11 cellular contexts compared by ENCODE assay signal in genomic region chr15:43974852-43975251, GRCh38.
A peak's percentile ranks its signal among the peaks of the same experiment; 100 is the strongest.
DNase-seq lines count a peak whose midpoint lies in the region; ATAC-seq, FAIRE-seq and TF ChIP-seq lines count a peak whose summit lies in the region.
"Had no signal": no experiment of that assay in that cellular context is flagged by ENCODE, and none has a peak within 500 bp of the region (broad histone marks: within the 10 kb centered on the region; RNA-seq: fewer than 3 reads in every experiment).

No MANE protein-coding gene starts in this region.

- H3K4me1 Mint-ChIP-seq in T-cell (peaks cover 16 to 29% (median 25%) of the 10 kb centered on the region in 3 donors), GM23338 (peaks cover 24% of the 10 kb centered on the region)
- H3K4me1 Mint-ChIP-seq: nephron had no signal

- no peak overlapping the region for H4K5ac ChIP-seq in H1 (ENCODE audit: insufficient read length, low read depth, low read length)

- WGBS in H1 (ENCODE audit: extremely low coverage in 1 of 2, insufficient coverage in 1 of 2, insufficient read length in 1 of 2, insufficient replicate concordance in 2 of 2, low coverage in 1 of 2, low lambda C conversion rate in 2 of 2, missing lambda C conversion rate in 1 of 2), 2 experiments = 89% methylated on average over 3 of the region's 3 CpGs; no CpG with 5 or more reads in 1 of the 2 experiments

- H4K8ac ChIP-seq in H1 (ENCODE audit: extremely low read depth, insufficient read depth, low read length) = no peak overlapping the region

- H3K27ac ChIP-seq in H1 (ENCODE audit: low read depth, low read length) = no peak overlapping the region
- H3K27ac ChIP-seq in GM23338 (ENCODE audit: low read depth) = no peak overlapping the region
- H3K27ac ChIP-seq in brain microvascular endothelial cell = no peak overlapping the region

- H4K20me1 ChIP-seq in H1 (replicated peaks in 1 of 2; ENCODE audit: control insufficient read depth in 1 of 2, insufficient read depth in 2 of 2, low read length in 2 of 2) (no peaks in the 10 kb centered on the region), GM23338 (replicated peaks; ENCODE audit: insufficient read depth) (no peaks in the 10 kb centered on the region)

- H3K23ac ChIP-seq in H1 (ENCODE audit: insufficient read length) = no peak overlapping the region

- no peaks in the 10 kb centered on the region for H3K27me3 Mint-ChIP-seq in T-cell
- no peaks in the 10 kb centered on the region for H3K27me3 Mint-ChIP-seq in GM23338 (ENCODE audit: insufficient read depth, low read depth, poor library complexity)
- H3K27me3 Mint-ChIP-seq: CD4-positive, alpha-beta T cell had no signal

- H2BK5ac ChIP-seq in H1 (ENCODE audit: low read depth, low read length) = no peak overlapping the region

- no peak overlapping the region for H2BK20ac ChIP-seq in H1 (ENCODE audit: low read length)

- no peaks in the 10 kb centered on the region for H3K79me1 ChIP-seq in H1 (ENCODE audit: low read depth, low read length)

- H2BK12ac ChIP-seq in H1 (ENCODE audit: low read depth, low read length) = no peak overlapping the region

- H3F3A ChIP-seq in GM23338 (replicated peaks; ENCODE audit: low read depth) = no peaks in the 10 kb centered on the region

- H3K4ac ChIP-seq in H1 (replicated peaks; ENCODE audit: insufficient read length, low read depth, low read length) = no peak overlapping the region

- no peak for TF ChIP-seq RAD21 in H1 (IDR thresholded peaks at IDR 0.05 in 1 of 2, conservative IDR thresholded peaks at IDR 0.05 in 1 of 2; ENCODE audit: low read depth in 2 of 2, low read length in 2 of 2)

- POLR2A ChIA-PET in H1 (lab: Charles Lee; ENCODE audit: partially characterized antibody) = interaction anchor here (1.2 to 1.6 kb wide), 2 partner anchors 9 to 48 kb away, joined by 3 to 4 read pairs; no protein-coding TSS in a partner anchor
- POLR2A ChIA-PET in T-cell (lab: Charles Lee) = no interaction called here

- no peak for TF ChIP-seq POLR2A in H1 (IDR thresholded peaks at IDR 0.05; ENCODE audit: control extremely low read depth in 1 of 2, low read depth in 2 of 2, low read length in 2 of 2)

- H3K4me3 Mint-ChIP-seq in T-cell = no peak overlapping the region
- no peak overlapping the region for H3K4me3 Mint-ChIP-seq in GM23338
- H3K4me3 Mint-ChIP-seq: CD4-positive, alpha-beta T cell; nephron had no signal

- ATAC-seq in GM21360 (IDR thresholded peaks at IDR 0.05; ENCODE audit: unreplicated experiment) = peak; percentile 64
- ATAC-seq in T-cell (replicated peaks in 1 of 4) = no peak
- no peak for ATAC-seq in GM23338

- H3K4me3 ChIP-seq in H1 (ENCODE audit: extremely low read depth in 1 of 4, insufficient read depth in 2 of 4, low read depth in 3 of 4, low read length in 4 of 4) = no peak overlapping the region
- no peak overlapping the region for H3K4me3 ChIP-seq in GM23338
- H3K4me3 ChIP-seq in brain microvascular endothelial cell (ENCODE audit: low read depth, low read length) = no peak overlapping the region

- H3K56ac ChIP-seq in H1 (replicated peaks; ENCODE audit: insufficient read length, low read depth, low read length) = no peak overlapping the region

- H3K14ac ChIP-seq in H1 (ENCODE audit: insufficient read length) = no peak overlapping the region

- peaks cover 0 to 5% (median 4%) of the 10 kb centered on the region in 3 donors for H3K9me3 Mint-ChIP-seq in T-cell
- 0 out of 3 replicates have a peak, but pooled peaks cover 3% of the 10 kb centered on the region for H3K9me3 Mint-ChIP-seq in GM23338

- H4K91ac ChIP-seq in H1 (replicated peaks; ENCODE audit: insufficient read length, low read length) = no peak overlapping the region

- H2AK5ac ChIP-seq in H1 (ENCODE audit: low read depth, low read length) = no peak overlapping the region

- H2AFZ ChIP-seq in H1 (ENCODE audit: low read length) (no peak overlapping the region), GM23338 (no peak overlapping the region)

- no peak overlapping the region for H3K9ac ChIP-seq in H1 (replicated peaks in 1 of 4; ENCODE audit: extremely low read depth in 1 of 4, low read depth in 3 of 4, low read length in 3 of 4)

- CTCF ChIA-PET in H1 (lab: Charles Lee; ENCODE audit: partially characterized antibody) = interaction anchor here (0.9 kb wide), 1 partner anchor 71 kb away, joined by 3 read pairs; no protein-coding TSS in a partner anchor
- CTCF ChIA-PET in T-cell (lab: Charles Lee) = no interaction called here

- no peaks in the 10 kb centered on the region for H3K9me3 ChIP-seq in H1 (ENCODE audit: insufficient read depth in 2 of 2, low read depth in 1 of 2, low read length in 1 of 2)

- no peaks in the 10 kb centered on the region for H3K36me3 Mint-ChIP-seq in T-cell
- H3K36me3 Mint-ChIP-seq in GM23338 (ENCODE audit: low read depth) = no peaks in the 10 kb centered on the region

- no peak overlapping the region for H3K18ac ChIP-seq in H1 (ENCODE audit: extremely low read depth, low read length)

- H3K4me2 ChIP-seq in H1 (ENCODE audit: insufficient read depth in 1 of 2, low read depth in 2 of 2, low read length in 2 of 2) = no peak overlapping the region
- H3K4me2 ChIP-seq in GM23338 = no peak overlapping the region

- peaks cover 0 to 3% (median 0%) of the 10 kb centered on the region in 4 experiments; a peak in 1 of 7 replicates for H3K4me1 ChIP-seq in H1 (replicated peaks in 1 of 4; ENCODE audit: control insufficient read depth in 3 of 4, insufficient read depth in 4 of 4, low read length in 3 of 4)
- peaks cover 12% of the 10 kb centered on the region; the same call in 1 of the 2 replicates for H3K4me1 ChIP-seq in GM23338 (ENCODE audit: insufficient read depth)

- H3K36me3 ChIP-seq in H1 (ENCODE audit: control insufficient read depth in 2 of 4, insufficient read depth in 4 of 4, low read length in 3 of 4) (no peaks in the 10 kb centered on the region), GM23338 (ENCODE audit: insufficient read depth) (no peaks in the 10 kb centered on the region), brain microvascular endothelial cell (replicated peaks) (no peaks in the 10 kb centered on the region)

- H3K27ac Mint-ChIP-seq in T-cell (no peak overlapping the region), GM23338 (no peak overlapping the region)
- H3K27ac Mint-ChIP-seq: CD4-positive, alpha-beta T cell had no signal

- DNase-seq in DMS79 treated with DMSO at 0.1 percent for 48 hours (lab: John Stamatoyannopoulos, UW) (peak; percentile 62), NAMALWA (ENCODE audit: low spot score) (peak; percentile 35), H1 (ENCODE audit: low read depth in 1 of 2, low spot score in 2 of 2) (no peak), dermis blood vessel endothelial cell (no peak), T-cell (no peak), GM23338 (ENCODE audit: low spot score) (no peak), brain microvascular endothelial cell (no peak)
- DNase-seq: CD4-positive, alpha-beta T cell; stimulated activated naive CD4-positive, alpha-beta T cell treated with Interleukin-2 at 50 U/mL for 16 hours had no signal

- no peaks in the 10 kb centered on the region for H3K23me2 ChIP-seq in H1 (ENCODE audit: low read depth, low read length)

- no peak for TF ChIP-seq EP300 in H1 (IDR thresholded peaks at IDR 0.05; ENCODE audit: borderline replicate concordance in 1 of 2, low read depth in 2 of 2, low read length in 2 of 2)

- H3K9me2 ChIP-seq in GM23338 (ENCODE audit: insufficient read depth) = no peaks in the 10 kb centered on the region

- H2BK120ac ChIP-seq in H1 (replicated peaks; ENCODE audit: low read depth, low read length) = no peak overlapping the region

- in situ Hi-C loops in brain microvascular endothelial cell (cut with HindIII; ENCODE audit: low pct_ligation_motif_present, low sequenced_read_pairs) = no loop called here

- H2BK15ac ChIP-seq in H1 (ENCODE audit: low read length) = no peak overlapping the region

- H3K27me3 ChIP-seq in H1 (replicated peaks in 1 of 4; ENCODE audit: control insufficient read depth in 3 of 4, extremely low read depth in 1 of 4, insufficient read depth in 3 of 4, low read length in 3 of 4) (no peaks in the 10 kb centered on the region), GM23338 (ENCODE audit: insufficient read depth) (no peaks in the 10 kb centered on the region), brain microvascular endothelial cell (replicated peaks) (no peaks in the 10 kb centered on the region)

- no peak for FAIRE-seq in H1 (lab: Jason Lieb, UNC)

- TF ChIP-seq CTCF in H1 (IDR thresholded peaks at IDR 0.05; ENCODE audit: control extremely low read depth in 1 of 3, insufficient read depth in 1 of 3, low read depth in 1 of 3, low read length in 3 of 3) (no peak), GM23338 (conservative IDR thresholded peaks at IDR 0.05; ENCODE audit: low read depth in 2 of 2) (no peak), brain microvascular endothelial cell (IDR thresholded peaks at IDR 0.05; ENCODE audit: low read depth, low read length, missing control alignments) (no peak)

- H3K79me2 ChIP-seq in H1 (ENCODE audit: control insufficient read depth in 1 of 2, insufficient read depth in 2 of 2, low read length in 2 of 2) (0 out of 4 replicates have a peak, but pooled peaks cover 0 to 2% of the 10 kb centered on the region in 2 experiments), GM23338 (replicated peaks; ENCODE audit: insufficient read depth) (0 out of 2 replicates have a peak, but pooled peaks cover 4% of the 10 kb centered on the region)

TF ChIP-seq in H1, 55 proteins besides CTCF, POLR2A, EP300 and RAD21:
- TF ChIP-seq CEBPB (IDR thresholded peaks at IDR 0.05; ENCODE audit: low read depth, low read length) (0 out of 2 replicates have a peak, but pooled peaks have one; percentile 6), NRF1 (IDR thresholded peaks at IDR 0.05; ENCODE audit: low read depth, low read length) (no peak), BRCA1 (IDR thresholded peaks at IDR 0.05; ENCODE audit: low read depth, low read length) (no peak), HDAC2 (IDR thresholded peaks at IDR 0.05; ENCODE audit: borderline replicate concordance in 1 of 2, low read depth in 2 of 2, low read length in 2 of 2) (no peak)

TF ChIP-seq in GM23338, 12 proteins besides CTCF, POLR2A, EP300 and RAD21 (continues in another document):
- no peak for TF ChIP-seq CREB1 (CRISPR knock-in tag; IDR thresholded peaks at IDR 0.05; ENCODE audit: low read depth)
- TF ChIP-seq EZH2 (IDR thresholded peaks at IDR 0.05; ENCODE audit: low read depth, unreplicated experiment) = no peak
- no peak for TF ChIP-seq ZNF114 (CRISPR knock-in tag; IDR thresholded peaks at IDR 0.05)
- no peak for TF ChIP-seq EZH2phosphoT487 (IDR thresholded peaks at IDR 0.05; ENCODE audit: unreplicated experiment)

Comparison
In these comparisons a context has a peak if more than half of its experiments do, and no peak if none do; other contexts are left out.
1. DNase-seq: peak in DMS79 treated with DMSO at 0.1 percent for 48 hours (single experiment) and NAMALWA (single experiment); none in H1 (0 of 2), dermis blood vessel endothelial cell (single experiment), T-cell (0 of 34), GM23338 (single experiment) and brain microvascular endothelial cell (single experiment).